In the genomic region with DNA sequence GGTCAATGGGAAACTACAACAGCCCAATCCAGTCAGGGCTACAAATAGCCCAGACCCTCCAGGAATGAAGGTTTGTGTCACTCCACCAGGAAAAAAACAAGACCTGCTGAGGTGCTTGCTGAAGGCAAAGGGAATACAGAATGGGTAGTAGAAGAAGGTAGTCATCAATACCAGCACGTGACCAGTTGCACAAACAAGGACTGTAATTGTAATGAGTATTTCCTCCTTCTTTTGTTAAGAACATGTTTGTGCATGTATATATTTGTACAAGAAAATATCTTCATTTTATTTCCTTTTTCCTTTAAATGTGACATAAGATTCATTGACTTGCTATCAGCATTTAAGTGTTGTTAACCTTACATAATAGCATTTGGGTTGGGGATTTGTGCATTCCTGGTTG, we compare ENCODE assay signal across 19 cellular contexts.
"Had no signal": no experiment of that assay in that cellular context is flagged by ENCODE, and none has a peak within 500 bp of the region (broad histone marks: within the 10 kb centered on the region; RNA-seq: fewer than 3 reads in every experiment).

No MANE protein-coding gene starts in this region.

- H3K27me3 Mint-ChIP-seq: dendritic cell treated with granulocyte-macrophage colony-stimulating factor and Interleukin-4, amounts not matched to agents 40 ng/mL and 50 ng/mL, for 4 days; effector memory CD8-positive, alpha-beta T cell; naive thymus-derived CD8-positive, alpha-beta T cell; type B pancreatic cell had no signal

- H3K4me3 Mint-ChIP-seq: dendritic cell treated with granulocyte-macrophage colony-stimulating factor and Interleukin-4, amounts not matched to agents 40 ng/mL and 50 ng/mL, for 4 days; effector memory CD8-positive, alpha-beta T cell; naive thymus-derived CD8-positive, alpha-beta T cell; stimulated activated effector memory CD8-positive, alpha-beta T cell treated with anti-CD3 and anti-CD28 coated beads, Interleukin-12 subunit alpha, Interleukin-12 subunit beta, amount 100 ng/mL, for 72 hours; type B pancreatic cell had no signal

- DNase-seq: effector memory CD8-positive, alpha-beta T cell; erythroblast; foreskin melanocyte; heart left ventricle; hypothalamus; mucosa of descending colon; naive thymus-derived CD8-positive, alpha-beta T cell; psoas muscle; retina; right lobe of liver; stimulated activated CD4-positive, alpha-beta T cell treated with anti-CD3 and anti-CD28 coated beads, Interleukin-4, amount 100 ng/mL, for 1 hour; stimulated activated CD8-positive, alpha-beta memory T cell treated with anti-CD3 and anti-CD28 coated beads, Interleukin-4, amount 100 ng/mL, for 48 hours; stimulated activated naive CD8-positive, alpha-beta T cell treated with anti-CD3 and anti-CD28 coated beads, Interleukin-15, Interleukin-2, amounts not matched to agents 100 U/mL and 50 U/mL, for 24 hours; thyroid gland had no signal

- H3K4me1 ChIP-seq: heart left ventricle, psoas muscle, right lobe of liver, suprapubic skin, thyroid gland had no signal

- H3K4me3 ChIP-seq: heart left ventricle, mucosa of descending colon, psoas muscle, right lobe of liver, suprapubic skin, thyroid gland had no signal

- H3K9me3 Mint-ChIP-seq: dendritic cell treated with granulocyte-macrophage colony-stimulating factor and Interleukin-4, amounts not matched to agents 40 ng/mL and 50 ng/mL, for 4 days; effector memory CD8-positive, alpha-beta T cell; stimulated activated effector memory CD8-positive, alpha-beta T cell treated with anti-CD3 and anti-CD28 coated beads, Interleukin-12 subunit alpha, Interleukin-12 subunit beta, amount 100 ng/mL, for 72 hours; type B pancreatic cell had no signal

- H3K27ac Mint-ChIP-seq: dendritic cell treated with granulocyte-macrophage colony-stimulating factor and Interleukin-4, amounts not matched to agents 40 ng/mL and 50 ng/mL, for 4 days; effector memory CD8-positive, alpha-beta T cell; naive thymus-derived CD8-positive, alpha-beta T cell; stimulated activated effector memory CD8-positive, alpha-beta T cell treated with anti-CD3 and anti-CD28 coated beads, Interleukin-12 subunit alpha, Interleukin-12 subunit beta, amount 100 ng/mL, for 72 hours; type B pancreatic cell had no signal

- H3K27ac ChIP-seq: heart left ventricle, neutrophil, psoas muscle, right lobe of liver, suprapubic skin, thyroid gland had no signal

- H3K36me3 ChIP-seq: heart left ventricle, neutrophil, right lobe of liver, suprapubic skin, thyroid gland had no signal

- H3K27me3 ChIP-seq: heart left ventricle, neutrophil, right lobe of liver, suprapubic skin, thyroid gland had no signal

- H3K36me3 Mint-ChIP-seq: stimulated activated effector memory CD8-positive, alpha-beta T cell treated with anti-CD3 and anti-CD28 coated beads, Interleukin-12 subunit alpha, Interleukin-12 subunit beta, amount 100 ng/mL, for 72 hours; type B pancreatic cell had no signal

- H3K9me3 ChIP-seq: mucosa of descending colon, neutrophil, psoas muscle, right lobe of liver, suprapubic skin, thyroid gland had no signal
